23 cellular contexts compared by ENCODE assay signal in the genomic region with DNA sequence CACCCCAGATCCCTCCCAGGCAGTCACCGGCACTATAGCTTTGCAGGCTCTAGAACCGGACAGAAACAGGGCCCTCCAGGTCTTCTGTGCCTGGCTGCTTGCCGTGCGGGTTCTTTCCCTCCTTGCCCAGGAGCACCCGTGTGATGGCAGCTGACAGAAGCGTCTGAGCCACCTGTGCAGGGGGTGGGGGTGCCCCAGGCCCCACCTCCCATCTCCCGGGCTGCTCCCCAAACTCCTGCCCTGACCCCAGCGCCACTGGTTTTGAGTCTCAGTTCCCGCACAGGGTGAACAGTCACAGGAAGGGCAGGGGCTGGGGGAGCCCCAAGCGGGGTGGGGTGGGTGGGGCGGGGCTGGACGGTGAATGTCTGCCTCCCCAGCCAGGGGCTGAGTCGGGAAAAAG. TPM values are rescaled to one million over a fixed set of nuclear protein-coding genes. Genes with fewer than 3 reads are reported as not detected.
DNase-seq lines count a peak whose midpoint lies in the region; ATAC-seq, FAIRE-seq and TF ChIP-seq lines count a peak whose summit lies in the region.
"Had no signal": no experiment of that assay in that cellular context is flagged by ENCODE, and none has a peak within 500 bp of the region (broad histone marks: within the 10 kb centered on the region; RNA-seq: fewer than 3 reads in every experiment).

No MANE protein-coding gene starts in this region.

- BruUV-seq in HepG2 (replicated peaks; lab: Mats Ljungman, UMichigan) (no TSS peak), PC-9 (replicated peaks; lab: Mats Ljungman, UMichigan) (no TSS peak), K562 (replicated peaks; lab: Mats Ljungman, UMichigan) (no TSS peak)

- H3K27me3 ChIP-seq in HepG2 (ENCODE audit: control insufficient read depth in 1 of 2, insufficient read depth in 2 of 2, low read length in 2 of 2) (no peaks in the 10 kb centered on the region), right lobe of liver (no peaks in the 10 kb centered on the region), PC-9 (ENCODE audit: insufficient read depth, low read depth) (no peaks in the 10 kb centered on the region), K562 (ENCODE audit: control insufficient read depth in 2 of 2, insufficient read depth in 2 of 2, low read length in 2 of 2) (no peaks in the 10 kb centered on the region)
- H3K27me3 ChIP-seq: BLaER1 had no signal

- peak overlapping the region; percentile 57 for H3K27ac Mint-ChIP-seq in stimulated activated effector memory CD8-positive, alpha-beta T cell treated with anti-CD3 and anti-CD28 coated beads, Interleukin-12 subunit alpha, Interleukin-12 subunit beta, amount 100 ng/mL, for 72 hours
- H3K27ac Mint-ChIP-seq: GM23338 had no signal

- no peaks in the 10 kb centered on the region for H3K9me1 ChIP-seq in K562 (ENCODE audit: control insufficient read depth, insufficient read depth, low read length)

- POLR2A ChIA-PET in HepG2 (lab: Yijun Ruan, JAX) = no interaction called here
- POLR2A ChIA-PET in PC-9 (lab: Charles Lee; ENCODE audit: unreplicated experiment) = no interaction called here
- POLR2A ChIA-PET in K562 (lab: Yijun Ruan, JAX) = interaction anchor here (0.6 to 4.4 kb wide), 12 partner anchors 8 to 251 kb away, joined by 3 to 33 read pairs (median 4); partner anchors contain the start of genes NAP1L4 and PHLDA2

- H3K9me3 ChIP-seq in HepG2 (ENCODE audit: low read length) = peaks cover 14% of the 10 kb centered on the region; the same call in 1 of the 2 replicates
- no peaks in the 10 kb centered on the region for H3K9me3 ChIP-seq in right lobe of liver
- no peaks in the 10 kb centered on the region for H3K9me3 ChIP-seq in PC-9 (ENCODE audit: insufficient read depth, low read depth)
- peaks cover 8% of the 10 kb centered on the region for H3K9me3 ChIP-seq in K562 (replicated peaks; ENCODE audit: control insufficient read depth, insufficient read depth, low read depth, low read length)

- no peaks in the 10 kb centered on the region for H3K9me2 ChIP-seq in PC-9 (ENCODE audit: insufficient read depth)

- H3K9ac ChIP-seq in HepG2 (ENCODE audit: insufficient read depth, low read depth, low read length) (no peak overlapping the region), K562 (ENCODE audit: insufficient read depth in 1 of 2, low read depth in 2 of 2, low read length in 2 of 2) (no peak overlapping the region)
- H3K9ac ChIP-seq: BLaER1 had no signal

- H3K36me3 ChIP-seq in HepG2 (replicated peaks in 1 of 2; ENCODE audit: control insufficient read depth in 1 of 2, insufficient read depth in 2 of 2, low read length in 2 of 2) = peaks cover 2 to 41% of the 10 kb centered on the region in 2 experiments; a peak in 4 of 5 replicates
- H3K36me3 ChIP-seq in right lobe of liver = no peaks in the 10 kb centered on the region
- H3K36me3 ChIP-seq in PC-9 (ENCODE audit: low read depth) = no peaks in the 10 kb centered on the region
- H3K36me3 ChIP-seq in K562 (ENCODE audit: control insufficient read depth, insufficient read depth, low read length) = peaks cover 42% of the 10 kb centered on the region

- 0 out of 4 replicates have a peak, but pooled peaks of 1 of the 2 experiments have one; percentile 9 for TF ChIP-seq POLR2A in HepG2 (IDR thresholded peaks at IDR 0.05; ENCODE audit: insufficient read depth in 1 of 2, low read depth in 2 of 2, low read length in 2 of 2)
- TF ChIP-seq POLR2A in right lobe of liver (IDR thresholded peaks at IDR 0.05) = no peak
- TF ChIP-seq POLR2A in K562 (conservative IDR thresholded peaks at IDR 0.05) = no peak

- H3K4me3 Mint-ChIP-seq in stimulated activated effector memory CD8-positive, alpha-beta T cell treated with anti-CD3 and anti-CD28 coated beads, Interleukin-12 subunit alpha, Interleukin-12 subunit beta, amount 100 ng/mL, for 72 hours = no peak overlapping the region
- H3K4me3 Mint-ChIP-seq: CD4-positive, alpha-beta T cell; GM23338 had no signal

- TF ChIP-seq RAD21 in HepG2 (CRISPR knock-in tag; IDR thresholded peaks at IDR 0.05) = no peak
- TF ChIP-seq RAD21 in K562 (CRISPR knock-in tag; conservative IDR thresholded peaks at IDR 0.05 in 1 of 2, IDR thresholded peaks at IDR 0.05 in 1 of 2) = no peak

- no peak overlapping the region for H3K4me2 ChIP-seq in HepG2 (ENCODE audit: low read depth, low read length)
- no peak overlapping the region for H3K4me2 ChIP-seq in PC-9
- no peak overlapping the region for H3K4me2 ChIP-seq in K562 (ENCODE audit: insufficient read depth, low read length)
- H3K4me2 ChIP-seq: BLaER1, GM23338 had no signal

- H3K4me3 ChIP-seq in HepG2 (replicated peaks in 1 of 3; ENCODE audit: insufficient read depth in 1 of 3, low read depth in 2 of 3, low read length in 3 of 3) (no peak overlapping the region), right lobe of liver (no peak overlapping the region), PC-9 (no peak overlapping the region), K562 (no peak overlapping the region)
- H3K4me3 ChIP-seq: BLaER1, GM12878, GM23338 had no signal

- no peaks in the 10 kb centered on the region for H3K79me2 ChIP-seq in HepG2 (ENCODE audit: insufficient read depth, low read length)
- H3K79me2 ChIP-seq in PC-9 (ENCODE audit: low read depth) = no peaks in the 10 kb centered on the region
- H3K79me2 ChIP-seq in K562 (ENCODE audit: control insufficient read depth, insufficient read depth, low read length) = no peaks in the 10 kb centered on the region

- peaks cover 28% of the 10 kb centered on the region for H3F3A ChIP-seq in PC-9 (ENCODE audit: insufficient read depth, low read depth)

- 96% methylated on average over 9 of the region's 13 CpGs for WGBS in HepG2 (ENCODE audit: low lambda C conversion rate)
- WGBS in right lobe of liver (ENCODE audit: insufficient coverage, low coverage, low lambda C conversion rate, missing lambda C conversion rate) = 70% methylated on average over 5 of the region's 13 CpGs
- 87% methylated on average over 3 of the region's 13 CpGs for WGBS in K562 (ENCODE audit: insufficient coverage, low coverage, missing lambda C conversion rate)

- TF ChIP-seq CTCF in HepG2 (CRISPR knock-in tag; IDR thresholded peaks at IDR 0.05) (no peak), right lobe of liver (IDR thresholded peaks at IDR 0.05) (no peak), PC-9 (conservative IDR thresholded peaks at IDR 0.05) (no peak), K562 (IDR thresholded peaks at IDR 0.05 in 2 of 3, conservative IDR thresholded peaks at IDR 0.05 in 1 of 3; ENCODE audit: insufficient read depth in 2 of 3, low read depth in 1 of 3, low read length in 3 of 3) (no peak)

- CTCF ChIA-PET in HepG2 (lab: Yijun Ruan, JAX; ENCODE audit: low intra/inter-chr PET ratio, low total read pairs) (no interaction called here), PC-9 (lab: Charles Lee) (interaction anchor here (0.6 kb wide), 1 partner anchor 32 kb away, joined by 5 read pairs; no protein-coding TSS in a partner anchor), K562 (lab: Yijun Ruan, JAX; ENCODE audit: low intra/inter-chr PET ratio) (no interaction called here)

- peaks cover 14% of the 10 kb centered on the region for H3K4me1 ChIP-seq in HepG2 (ENCODE audit: insufficient read depth, low read length)
- H3K4me1 ChIP-seq in right lobe of liver = peaks cover 0 to 27% (median 11%) of the 10 kb centered on the region in 4 donors
- H3K4me1 ChIP-seq in PC-9 (replicated peaks; ENCODE audit: insufficient read depth) = peaks cover 27% of the 10 kb centered on the region
- H3K4me1 ChIP-seq in K562 (replicated peaks in 1 of 2; ENCODE audit: control insufficient read depth in 2 of 2, insufficient read depth in 2 of 2, low read length in 2 of 2) = peaks cover 0 to 32% of the 10 kb centered on the region in 2 experiments; a peak in 2 of 5 replicates

- FAIRE-seq in HepG2 (lab: Jason Lieb, UNC) = no peak
- FAIRE-seq in K562 (lab: Jason Lieb, UNC) = no peak
- FAIRE-seq: GM12878, RCC 7860 had no signal

- ATAC-seq in HepG2 = no peak
- no peak for ATAC-seq in right lobe of liver
- ATAC-seq in K562 = peak; percentile 28
- ATAC-seq in stimulated activated effector memory CD8-positive, alpha-beta T cell treated with anti-CD3 and anti-CD28 coated beads, Interleukin-12 subunit alpha, Interleukin-12 subunit beta, amount 100 ng/mL, for 72 hours = no peak
- no peak for ATAC-seq in HG02763 (IDR thresholded peaks at IDR 0.05; ENCODE audit: unreplicated experiment)
- ATAC-seq: GM12878, GM23338 had no signal

- in situ Hi-C loops in HepG2 (cut with HindIII; ENCODE audit: extremely low pct_ligation_motif_present, low pct_unique_long_range_greater_than_20kb) (no loop called here), K562 (cut with MboI) (no loop called here)

- H3K4me1 Mint-ChIP-seq in stimulated activated effector memory CD8-positive, alpha-beta T cell treated with anti-CD3 and anti-CD28 coated beads, Interleukin-12 subunit alpha, Interleukin-12 subunit beta, amount 100 ng/mL, for 72 hours = peaks cover 26% of the 10 kb centered on the region

- H3K36me3 Mint-ChIP-seq in stimulated activated effector memory CD8-positive, alpha-beta T cell treated with anti-CD3 and anti-CD28 coated beads, Interleukin-12 subunit alpha, Interleukin-12 subunit beta, amount 100 ng/mL, for 72 hours = peaks cover 78% of the 10 kb centered on the region

- DNase-seq in HepG2 (ENCODE audit: low spot score) (no peak), right lobe of liver (no peak), PC-9 (no peak), K562 (ENCODE audit: extremely low read depth in 1 of 4, low spot score in 3 of 4) (no peak), kidney tubule cell (ENCODE audit: low spot score) (no peak)
- no peak for DNase-seq in stimulated activated effector memory CD8-positive, alpha-beta T cell treated with anti-CD3 and anti-CD28 coated beads, Interleukin-12 subunit alpha, Interleukin-12 subunit beta, amount 100 ng/mL, for 72 hours (ENCODE audit: low spot score in 2 of 2)
- DNase-seq in stimulated activated CD4-positive, alpha-beta T cell treated with anti-CD3 and anti-CD28 coated beads, Interleukin-1b, Interleukin-23, amount 100 ng/mL, for 48 hours = no peak
- DNase-seq: ACHN; CD4-positive, alpha-beta T cell; COR-L47; DND-41; HCEC 1CT; Kasumi-1; NCI-H1694 treated with DMSO at 0.1 percent for 48 hours; NCI-H2081 treated with DMSO at 0.1 percent for 48 hours; NCI-H2171 treated with DMSO at 0.1 percent for 48 hours; NCI-H524 treated with DMSO at 0.1 percent for 48 hours; Right ventricle myocardium superior had no signal

- intact Hi-C loops in HepG2 (cut with micrococcal nuclease; ENCODE audit: unreplicated experiment) = no loop called here
- intact Hi-C loops in right lobe of liver (cut with DNase I) = no loop called here
- intact Hi-C loops in PC-9 (cut with micrococcal nuclease; ENCODE audit: unreplicated experiment) = no loop called here
- intact Hi-C loops in K562 (cut with micrococcal nuclease) = no loop called here

- H3K9me3 Mint-ChIP-seq in stimulated activated effector memory CD8-positive, alpha-beta T cell treated with anti-CD3 and anti-CD28 coated beads, Interleukin-12 subunit alpha, Interleukin-12 subunit beta, amount 100 ng/mL, for 72 hours = peaks cover 11% of the 10 kb centered on the region

- TF ChIP-seq EP300 in HepG2 (IDR thresholded peaks at IDR 0.05; ENCODE audit: low read depth in 2 of 2, low read length in 2 of 2) (no peak), HepG2 (CRISPR knock-in tag; IDR thresholded peaks at IDR 0.05; ENCODE audit: borderline replicate concordance) (no peak), K562 (IDR thresholded peaks at IDR 0.05; ENCODE audit: low read length) (no peak)

- H4K20me1 ChIP-seq in HepG2 (ENCODE audit: insufficient read depth, low read length) (peaks cover 22% of the 10 kb centered on the region), PC-9 (ENCODE audit: insufficient read depth) (no peaks in the 10 kb centered on the region), K562 (replicated peaks; ENCODE audit: control insufficient read depth, insufficient read depth, low read length) (peaks cover 6% of the 10 kb centered on the region; the same call in 1 of the 2 replicates)

- H2AFZ ChIP-seq in HepG2 (ENCODE audit: low read length) (no peak overlapping the region), PC-9 (no peak overlapping the region), K562 (ENCODE audit: low read depth, low read length) (no peak overlapping the region)
- H2AFZ ChIP-seq: GM23338 had no signal

- H3K27ac ChIP-seq in HepG2 (ENCODE audit: extremely low read length, insufficient read depth, low read length) (no peak overlapping the region), right lobe of liver (no peak overlapping the region), PC-9 (peak overlapping the region; percentile 61; the same call in 1 of the 2 replicates), K562 (ENCODE audit: extremely low read depth, low read depth, low read length) (no peak overlapping the region)
- H3K27ac ChIP-seq: BLaER1 had no signal

RNA-seq across cellular contexts. Expression of gene PHLDA2, which starts 13.2 kb away (rescaled TPM):
- total RNA-seq in HepG2 (2016; rRNA removed; fragmentation: Illumina TruSeq; extraction: Trizol) (0.36 and 0.55 TPM in 2 replicates), right lobe of liver (10 to 100 TPM in 2 of 6 experiments, 1 to 10 TPM in 1, under 1 TPM in 2, not detected in 1; 0.51 to 12.7 (median 5.9) TPM), PC-9 (2021) (10.7 and 14.1 TPM in 2 replicates), K562 (2014; rRNA removed) (14.8 and 26.2 TPM in 2 replicates), K562 (2014; rRNA removed; fragmentation: Illumina TruSeq; extraction: Trizol) (0.70 and 0.76 TPM in 2 replicates), K562 (2015; rRNA removed; fragmentation: Illumina TruSeq; extraction: Trizol) (5.7 and 6.3 TPM in 2 replicates), K562 (2021) (42.4 and 43.2 TPM in 2 replicates)
- total RNA-seq in HepG2 (2016; cell fraction: cytosol; rRNA removed; fragmentation: Illumina TruSeq; extraction: Trizol; ENCODE audit: low read depth) = 0.40 TPM in 1 of 2 replicates, not detected in the other
- 0.27 and 0.56 TPM in 2 replicates for total RNA-seq in HepG2 (2016; cell fraction: insoluble cytoplasmic fraction; rRNA removed; fragmentation: Illumina TruSeq; extraction: Trizol)
- 0.31 and 0.65 TPM in 2 replicates for total RNA-seq in HepG2 (2016; cell fraction: membrane; rRNA removed; fragmentation: Illumina TruSeq; extraction: Trizol)
- total RNA-seq in HepG2 (2016; cell fraction: nucleus; rRNA removed; fragmentation: Illumina TruSeq; extraction: Trizol) = not detected in 2 replicates
- polyA plus RNA-seq in HepG2 (2011; rRNA removed) (0.78 and 1.5 TPM in 2 replicates), K562 (2011; rRNA removed) (4.7 and 4.9 TPM in 2 replicates), K562 (2014; fragmentation: Illumina TruSeq; extraction: Trizol) (4.0 and 24.8 TPM in 2 replicates), K562 (2014; fragmentation: Nextera tagmentation; extraction: Ambion mirVana) (under 1 TPM; 0.43 to 0.87 TPM), K562 (2014; rRNA removed) (33.6 and 37.8 TPM in 2 replicates)
- 2.2 and 3.8 TPM in 2 replicates for polyA plus RNA-seq in HepG2 (2011; cell fraction: cytosol; rRNA removed)
- 3.7 and 3.9 TPM in 2 replicates for polyA plus RNA-seq in HepG2 (2011; cell fraction: nucleus; rRNA removed)
- 1.5 and 2.9 TPM in 2 replicates for polyA plus RNA-seq in HepG2 (2012)
- 1.1 and 1.5 TPM in 2 replicates for polyA plus RNA-seq in HepG2 (2016; cell fraction: cytosol; fragmentation: Illumina TruSeq; extraction: Trizol; ENCODE audit: low read depth)
- polyA plus RNA-seq in HepG2 (2016; cell fraction: insoluble cytoplasmic fraction; fragmentation: Illumina TruSeq; extraction: Trizol; ENCODE audit: low read depth) = 2.2 and 2.4 TPM in 2 replicates
- polyA plus RNA-seq in HepG2 (2016; cell fraction: membrane; fragmentation: Illumina TruSeq; extraction: Trizol; ENCODE audit: low read depth) = 1.2 and 1.5 TPM in 2 replicates
- polyA plus RNA-seq in HepG2 (2016; cell fraction: nucleus; fragmentation: Illumina TruSeq; extraction: Trizol; ENCODE audit: insufficient read depth, low read depth) = 2.0 and 2.5 TPM in 2 replicates
- polyA minus RNA-seq in HepG2 (2011; rRNA and poly(A)+ RNA removed; ENCODE audit: low replicate concordance) = 1.2 and 12.9 TPM in 2 replicates
- 0.88 and 1.4 TPM in 2 replicates for polyA minus RNA-seq in HepG2 (2011; cell fraction: cytosol; rRNA and poly(A)+ RNA removed)
- 0.64 and 0.87 TPM in 2 replicates for polyA minus RNA-seq in HepG2 (2011; cell fraction: nucleus; rRNA and poly(A)+ RNA removed)
- total RNA-seq in K562 (2011; cell fraction: chromatin; rRNA removed; ENCODE audit: low replicate concordance) = 3.2 and 7.8 TPM in 2 replicates
- 13.6 and 14.7 TPM in 2 replicates for total RNA-seq in K562 (2011; cell fraction: nucleolus; rRNA removed)
- 5.4 and 5.7 TPM in 2 replicates for total RNA-seq in K562 (2011; cell fraction: nucleoplasm; rRNA removed)
- 19.3 and 101 TPM in 2 replicates for polyA plus RNA-seq in K562 (2011; cell fraction: cytosol; rRNA removed)
- 10.5 and 21.0 TPM in 2 replicates for polyA plus RNA-seq in K562 (2011; cell fraction: nucleus; rRNA removed)
- polyA plus RNA-seq in K562 (2012) = 26.8 and 31.0 TPM in 2 replicates
- 0.84 and 1.1 TPM in 2 replicates for polyA minus RNA-seq in K562 (2011; rRNA and poly(A)+ RNA removed)
- 14.8 and 27.2 TPM in 2 replicates for polyA minus RNA-seq in K562 (2011; cell fraction: cytosol; rRNA and poly(A)+ RNA removed)
- 11.8 and 14.1 TPM in 2 replicates for polyA minus RNA-seq in K562 (2011; cell fraction: nucleus; rRNA and poly(A)+ RNA removed)

RNA-seq across cellular contexts. Expression of gene NAP1L4, which starts 49.7 kb away (rescaled TPM):
- 186 and 213 TPM in 2 replicates for total RNA-seq in HepG2 (2016; rRNA removed; fragmentation: Illumina TruSeq; extraction: Trizol)
- 229 and 281 TPM in 2 replicates for total RNA-seq in HepG2 (2016; cell fraction: cytosol; rRNA removed; fragmentation: Illumina TruSeq; extraction: Trizol; ENCODE audit: low read depth)
- 181 and 200 TPM in 2 replicates for total RNA-seq in HepG2 (2016; cell fraction: insoluble cytoplasmic fraction; rRNA removed; fragmentation: Illumina TruSeq; extraction: Trizol)
- total RNA-seq in HepG2 (2016; cell fraction: membrane; rRNA removed; fragmentation: Illumina TruSeq; extraction: Trizol) = 147 and 170 TPM in 2 replicates
- total RNA-seq in HepG2 (2016; cell fraction: nucleus; rRNA removed; fragmentation: Illumina TruSeq; extraction: Trizol) = 186 and 203 TPM in 2 replicates
- 64.0 and 71.5 TPM in 2 replicates for polyA plus RNA-seq in HepG2 (2011; rRNA removed)
- polyA plus RNA-seq in HepG2 (2011; cell fraction: cytosol; rRNA removed) = 60.2 and 65.1 TPM in 2 replicates
- 112 TPM in 2 replicates for polyA plus RNA-seq in HepG2 (2011; cell fraction: nucleus; rRNA removed)
- polyA plus RNA-seq in HepG2 (2012) = 74.7 and 106 TPM in 2 replicates
- polyA plus RNA-seq in HepG2 (2016; cell fraction: cytosol; fragmentation: Illumina TruSeq; extraction: Trizol; ENCODE audit: low read depth) = 32.0 and 34.1 TPM in 2 replicates
- polyA plus RNA-seq in HepG2 (2016; cell fraction: insoluble cytoplasmic fraction; fragmentation: Illumina TruSeq; extraction: Trizol; ENCODE audit: low read depth) = 187 and 197 TPM in 2 replicates
- polyA plus RNA-seq in HepG2 (2016; cell fraction: membrane; fragmentation: Illumina TruSeq; extraction: Trizol; ENCODE audit: low read depth) = 60.2 and 61.8 TPM in 2 replicates
- 171 and 202 TPM in 2 replicates for polyA plus RNA-seq in HepG2 (2016; cell fraction: nucleus; fragmentation: Illumina TruSeq; extraction: Trizol; ENCODE audit: insufficient read depth, low read depth)
- polyA minus RNA-seq in HepG2 (2011; rRNA and poly(A)+ RNA removed; ENCODE audit: low replicate concordance) = 61.7 and 117 TPM in 2 replicates
- polyA minus RNA-seq in HepG2 (2011; cell fraction: cytosol; rRNA and poly(A)+ RNA removed) = 46.9 and 61.0 TPM in 2 replicates
- polyA minus RNA-seq in HepG2 (2011; cell fraction: nucleus; rRNA and poly(A)+ RNA removed) = 150 and 156 TPM in 2 replicates
- 10 to 100 TPM; 37.6 to 76.0 (median 56.9) TPM for total RNA-seq in right lobe of liver
- total RNA-seq in PC-9 (2021) = 73.3 and 86.7 TPM in 2 replicates
- 200 and 559 TPM in 2 replicates for total RNA-seq in K562 (2011; cell fraction: chromatin; rRNA removed; ENCODE audit: low replicate concordance)
- 89.9 and 105 TPM in 2 replicates for total RNA-seq in K562 (2011; cell fraction: nucleolus; rRNA removed)
- total RNA-seq in K562 (2011; cell fraction: nucleoplasm; rRNA removed) = 185 and 193 TPM in 2 replicates
- 217 and 237 TPM in 2 replicates for total RNA-seq in K562 (2014; rRNA removed)
- total RNA-seq in K562 (2014; rRNA removed; fragmentation: Illumina TruSeq; extraction: Trizol) = 179 and 210 TPM in 2 replicates
- 145 and 153 TPM in 2 replicates for total RNA-seq in K562 (2015; rRNA removed; fragmentation: Illumina TruSeq; extraction: Trizol)
- 167 and 180 TPM in 2 replicates for total RNA-seq in K562 (2021)
- polyA plus RNA-seq in K562 (2011; rRNA removed) = 145 and 176 TPM in 2 replicates
- 72.7 and 90.0 TPM in 2 replicates for polyA plus RNA-seq in K562 (2011; cell fraction: cytosol; rRNA removed)
- polyA plus RNA-seq in K562 (2011; cell fraction: nucleus; rRNA removed) = 166 and 223 TPM in 2 replicates
- 103 and 135 TPM in 2 replicates for polyA plus RNA-seq in K562 (2012)
- 154 and 184 TPM in 2 replicates for polyA plus RNA-seq in K562 (2014; fragmentation: Illumina TruSeq; extraction: Trizol)
- polyA plus RNA-seq in K562 (2014; fragmentation: Nextera tagmentation; extraction: Ambion mirVana) = 10 to 100 TPM; 34.1 to 50.7 TPM
- polyA plus RNA-seq in K562 (2014; rRNA removed) = 221 and 244 TPM in 2 replicates
- 207 and 232 TPM in 2 replicates for polyA minus RNA-seq in K562 (2011; rRNA and poly(A)+ RNA removed)
- polyA minus RNA-seq in K562 (2011; cell fraction: cytosol; rRNA and poly(A)+ RNA removed) = 66.1 and 67.2 TPM in 2 replicates
- polyA minus RNA-seq in K562 (2011; cell fraction: nucleus; rRNA and poly(A)+ RNA removed) = 76.3 and 166 TPM in 2 replicates

RNA-seq across cellular contexts. Expression of gene CDKN1C, which starts 56.9 kb away (rescaled TPM):
- not detected in 2 replicates for total RNA-seq in HepG2 (2016; rRNA removed; fragmentation: Illumina TruSeq; extraction: Trizol)
- not detected in 2 replicates for total RNA-seq in HepG2 (2016; cell fraction: cytosol; rRNA removed; fragmentation: Illumina TruSeq; extraction: Trizol; ENCODE audit: low read depth)
- total RNA-seq in HepG2 (2016; cell fraction: insoluble cytoplasmic fraction; rRNA removed; fragmentation: Illumina TruSeq; extraction: Trizol) = not detected in 2 replicates
- not detected in 2 replicates for total RNA-seq in HepG2 (2016; cell fraction: membrane; rRNA removed; fragmentation: Illumina TruSeq; extraction: Trizol)
- total RNA-seq in HepG2 (2016; cell fraction: nucleus; rRNA removed; fragmentation: Illumina TruSeq; extraction: Trizol) = not detected in 2 replicates
- polyA plus RNA-seq in HepG2 (2011; rRNA removed) = not detected in 2 replicates
- polyA plus RNA-seq in HepG2 (2011; cell fraction: cytosol; rRNA removed) = not detected in 2 replicates
- polyA plus RNA-seq in HepG2 (2011; cell fraction: nucleus; rRNA removed) = 0.10 and 0.23 TPM in 2 replicates
- not detected in 2 replicates for polyA plus RNA-seq in HepG2 (2012)
- polyA plus RNA-seq in HepG2 (2016; cell fraction: cytosol; fragmentation: Illumina TruSeq; extraction: Trizol; ENCODE audit: low read depth) = not detected in 2 replicates
- polyA plus RNA-seq in HepG2 (2016; cell fraction: insoluble cytoplasmic fraction; fragmentation: Illumina TruSeq; extraction: Trizol; ENCODE audit: low read depth) = not detected in 2 replicates
- polyA plus RNA-seq in HepG2 (2016; cell fraction: membrane; fragmentation: Illumina TruSeq; extraction: Trizol; ENCODE audit: low read depth) = not detected in 2 replicates
- not detected in 2 replicates for polyA plus RNA-seq in HepG2 (2016; cell fraction: nucleus; fragmentation: Illumina TruSeq; extraction: Trizol; ENCODE audit: insufficient read depth, low read depth)
- polyA minus RNA-seq in HepG2 (2011; rRNA and poly(A)+ RNA removed; ENCODE audit: low replicate concordance) = 17.4 TPM in 1 of 2 replicates, not detected in the other
- polyA minus RNA-seq in HepG2 (2011; cell fraction: cytosol; rRNA and poly(A)+ RNA removed) = 0.30 and 0.70 TPM in 2 replicates
- 0.52 TPM in 1 of 2 replicates, not detected in the other for polyA minus RNA-seq in HepG2 (2011; cell fraction: nucleus; rRNA and poly(A)+ RNA removed)
- total RNA-seq in right lobe of liver = 1 to 10 TPM; 2.2 to 8.0 (median 3.6) TPM
- 5.1 and 7.6 TPM in 2 replicates for total RNA-seq in PC-9 (2021)
- 7.1 and 13.9 TPM in 2 replicates for total RNA-seq in K562 (2011; cell fraction: chromatin; rRNA removed; ENCODE audit: low replicate concordance)
- total RNA-seq in K562 (2011; cell fraction: nucleolus; rRNA removed) = 20.5 and 24.5 TPM in 2 replicates
- 10.9 and 11.1 TPM in 2 replicates for total RNA-seq in K562 (2011; cell fraction: nucleoplasm; rRNA removed)
- 19.2 and 23.5 TPM in 2 replicates for total RNA-seq in K562 (2014; rRNA removed)
- 3.5 and 4.0 TPM in 2 replicates for total RNA-seq in K562 (2014; rRNA removed; fragmentation: Illumina TruSeq; extraction: Trizol)
- total RNA-seq in K562 (2015; rRNA removed; fragmentation: Illumina TruSeq; extraction: Trizol) = 2.8 and 3.5 TPM in 2 replicates
- 21.1 and 21.9 TPM in 2 replicates for total RNA-seq in K562 (2021)
- 9.2 and 17.4 TPM in 2 replicates for polyA plus RNA-seq in K562 (2011; rRNA removed)
- polyA plus RNA-seq in K562 (2011; cell fraction: cytosol; rRNA removed) = 12.9 and 29.1 TPM in 2 replicates
- 25.4 and 25.7 TPM in 2 replicates for polyA plus RNA-seq in K562 (2011; cell fraction: nucleus; rRNA removed)
- 10.9 and 13.2 TPM in 2 replicates for polyA plus RNA-seq in K562 (2012)
- polyA plus RNA-seq in K562 (2014; fragmentation: Illumina TruSeq; extraction: Trizol) = 3.9 and 5.2 TPM in 2 replicates
- polyA plus RNA-seq in K562 (2014; fragmentation: Nextera tagmentation; extraction: Ambion mirVana) = 10 to 100 TPM in 1 of 2 experiments, 1 to 10 TPM in 1; 9.3 to 18.7 TPM
- 11.0 and 13.0 TPM in 2 replicates for polyA plus RNA-seq in K562 (2014; rRNA removed)
- polyA minus RNA-seq in K562 (2011; rRNA and poly(A)+ RNA removed) = 4.8 and 6.4 TPM in 2 replicates
- 11.8 and 22.5 TPM in 2 replicates for polyA minus RNA-seq in K562 (2011; cell fraction: cytosol; rRNA and poly(A)+ RNA removed)
- 7.5 and 8.9 TPM in 2 replicates for polyA minus RNA-seq in K562 (2011; cell fraction: nucleus; rRNA and poly(A)+ RNA removed)

Comparison
In these comparisons a context has a peak if more than half of its experiments do, and no peak if none do; other contexts are left out.
1. Of the 241 proteins assayed by ChIP-seq in both HepG2 and K562: peak only in HepG2: none; only in K562: RBM22; in both: POLR2G; in neither: 238; mixed calls (peak in some experiments, not most) for 1.